18 cellular contexts compared by ENCODE assay signal in the genomic region with DNA sequence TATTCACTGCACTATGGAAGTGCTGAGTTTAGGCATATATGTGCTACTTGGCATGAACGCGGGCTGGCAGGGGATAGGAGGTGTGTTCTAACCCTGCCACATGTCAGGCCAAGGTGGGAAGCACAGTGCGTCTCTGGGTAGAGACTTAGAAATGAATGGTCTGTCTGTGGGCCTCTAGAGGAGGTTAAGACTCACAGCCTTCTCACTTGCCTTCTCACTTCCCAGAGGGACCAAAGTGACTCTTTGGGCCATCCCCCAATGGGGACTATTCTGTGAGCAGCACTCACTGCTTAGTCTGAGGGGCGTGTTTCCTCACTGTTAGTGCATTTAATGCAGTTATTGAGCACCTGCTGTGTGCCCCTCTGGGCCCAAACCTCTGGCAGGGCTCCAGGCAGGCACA. TPM values are rescaled to one million over a fixed set of nuclear protein-coding genes. Genes with fewer than 3 reads are reported as not detected.
DNase-seq lines count a peak whose midpoint lies in the region; ATAC-seq and TF ChIP-seq lines count a peak whose summit lies in the region.
"Had no signal": no experiment of that assay in that cellular context is flagged by ENCODE, and none has a peak within 500 bp of the region (broad histone marks: within the 10 kb centered on the region; RNA-seq: fewer than 3 reads in every experiment).

No MANE protein-coding gene starts in this region.

- no peak overlapping the region for H3K4me3 ChIP-seq in colonic mucosa
- no peak overlapping the region for H3K4me3 ChIP-seq in mucosa of rectum (ENCODE audit: low read length in 2 of 2)
- no peak overlapping the region for H3K4me3 ChIP-seq in WERI-Rb-1 (ENCODE audit: low read depth, low read length)
- H3K4me3 ChIP-seq: GM23248 had no signal

- H3K4me1 ChIP-seq in colonic mucosa (peaks cover 15% of the 10 kb centered on the region), mucosa of rectum (ENCODE audit: control insufficient read depth in 2 of 2, insufficient read depth in 2 of 2, low read length in 2 of 2) (peaks cover 11 to 14% of the 10 kb centered on the region in 2 donors)

- H3K9ac ChIP-seq in colonic mucosa (ENCODE audit: low read depth in 2 of 2, low read length in 2 of 2) (no peak overlapping the region), mucosa of rectum (ENCODE audit: low read depth in 1 of 2, low read length in 2 of 2) (no peak overlapping the region)
- H3K9ac ChIP-seq: GM23248 had no signal

- H3K4me3 Mint-ChIP-seq in T-helper 2 cell treated with Interferon-gamma antibody and Interleukin-4, amounts not matched to agents 5 μg/mL and 100 μg/mL, for 36 hours = peak overlapping the region; percentile 12
- H3K4me3 Mint-ChIP-seq in stimulated activated effector memory CD8-positive, alpha-beta T cell treated with anti-CD3 and anti-CD28 coated beads, Interleukin-12 subunit alpha, Interleukin-12 subunit beta, amount 100 ng/mL, for 72 hours = no peak overlapping the region

- intact Hi-C loops in colonic mucosa (cut with DNase I) = no loop called here

- H3K4me1 Mint-ChIP-seq in T-helper 2 cell treated with Interferon-gamma antibody and Interleukin-4, amounts not matched to agents 5 μg/mL and 100 μg/mL, for 36 hours (ENCODE audit: low read depth) = peaks cover 17% of the 10 kb centered on the region
- peaks cover 23% of the 10 kb centered on the region for H3K4me1 Mint-ChIP-seq in stimulated activated effector memory CD8-positive, alpha-beta T cell treated with anti-CD3 and anti-CD28 coated beads, Interleukin-12 subunit alpha, Interleukin-12 subunit beta, amount 100 ng/mL, for 72 hours

- H3K9me3 Mint-ChIP-seq in T-helper 2 cell treated with Interferon-gamma antibody and Interleukin-4, amounts not matched to agents 5 μg/mL and 100 μg/mL, for 36 hours = no peaks in the 10 kb centered on the region
- no peaks in the 10 kb centered on the region for H3K9me3 Mint-ChIP-seq in stimulated activated effector memory CD8-positive, alpha-beta T cell treated with anti-CD3 and anti-CD28 coated beads, Interleukin-12 subunit alpha, Interleukin-12 subunit beta, amount 100 ng/mL, for 72 hours

- H3K27me3 Mint-ChIP-seq in T-helper 2 cell treated with Interferon-gamma antibody and Interleukin-4, amounts not matched to agents 5 μg/mL and 100 μg/mL, for 36 hours (ENCODE audit: low read depth) = peaks cover 78% of the 10 kb centered on the region

- peaks cover 88% of the 10 kb centered on the region for H3K27me3 ChIP-seq in colonic mucosa
- H3K27me3 ChIP-seq in mucosa of rectum (ENCODE audit: control insufficient read depth in 2 of 2, insufficient read depth in 2 of 2, low read length in 2 of 2) = peaks cover 61 to 67% of the 10 kb centered on the region in 2 donors
- H3K27me3 ChIP-seq in WERI-Rb-1 (ENCODE audit: insufficient read depth, low read depth, severe bottlenecking) = no peaks in the 10 kb centered on the region

- H3K36me3 Mint-ChIP-seq in T-helper 2 cell treated with Interferon-gamma antibody and Interleukin-4, amounts not matched to agents 5 μg/mL and 100 μg/mL, for 36 hours (ENCODE audit: low read depth) = no peaks in the 10 kb centered on the region
- no peaks in the 10 kb centered on the region for H3K36me3 Mint-ChIP-seq in stimulated activated effector memory CD8-positive, alpha-beta T cell treated with anti-CD3 and anti-CD28 coated beads, Interleukin-12 subunit alpha, Interleukin-12 subunit beta, amount 100 ng/mL, for 72 hours

- TF ChIP-seq CTCF in colonic mucosa (IDR thresholded peaks at IDR 0.05) (no peak), WERI-Rb-1 (IDR thresholded peaks at IDR 0.05; ENCODE audit: low read depth, low read length) (no peak)

- peak overlapping the region; percentile 40 for H3K27ac ChIP-seq in colonic mucosa
- H3K27ac ChIP-seq in mucosa of rectum (ENCODE audit: low read depth in 2 of 2, low read length in 2 of 2) = peak overlapping the region; percentile 41 to 66
- H3K27ac ChIP-seq in WERI-Rb-1 = no peak overlapping the region
- H3K27ac ChIP-seq: GM23248 had no signal

- no peak overlapping the region for H3K27ac Mint-ChIP-seq in T-helper 2 cell treated with Interferon-gamma antibody and Interleukin-4, amounts not matched to agents 5 μg/mL and 100 μg/mL, for 36 hours
- no peak overlapping the region for H3K27ac Mint-ChIP-seq in stimulated activated effector memory CD8-positive, alpha-beta T cell treated with anti-CD3 and anti-CD28 coated beads, Interleukin-12 subunit alpha, Interleukin-12 subunit beta, amount 100 ng/mL, for 72 hours

- ATAC-seq in HG02763 (IDR thresholded peaks at IDR 0.05; ENCODE audit: unreplicated experiment) = no peak
- ATAC-seq in stimulated activated effector memory CD8-positive, alpha-beta T cell treated with anti-CD3 and anti-CD28 coated beads, Interleukin-12 subunit alpha, Interleukin-12 subunit beta, amount 100 ng/mL, for 72 hours = no peak

- DNase-seq in T-helper 2 cell treated with Interferon-gamma antibody and Interleukin-4, amounts not matched to agents 5 μg/mL and 100 μg/mL, for 36 hours (ENCODE audit: low spot score) = no peak
- DNase-seq in T-helper 2 cell = no peak
- DNase-seq in colonic mucosa = no peak
- no peak for DNase-seq in WERI-Rb-1
- no peak for DNase-seq in stimulated activated effector memory CD8-positive, alpha-beta T cell treated with anti-CD3 and anti-CD28 coated beads, Interleukin-12 subunit alpha, Interleukin-12 subunit beta, amount 100 ng/mL, for 72 hours (ENCODE audit: low spot score in 2 of 2)
- no peak for DNase-seq in G401 (ENCODE audit: low spot score)
- DNase-seq: 8988T, C1 segment of cervical spinal cord, DMS79, GM23248, MM.1S, NCI-H1105 treated with DMSO at 0.1 percent for 48 hours, NCI-H1930, NCI-H2171, NCI-H524, SHP77 treated with DMSO at 0.1 percent for 48 hours had no signal

- H3K36me3 ChIP-seq in colonic mucosa (no peaks in the 10 kb centered on the region), mucosa of rectum (ENCODE audit: control insufficient read depth in 2 of 2, insufficient read depth in 2 of 2, low read length in 2 of 2) (no peaks in the 10 kb centered on the region), WERI-Rb-1 (no peaks in the 10 kb centered on the region; the same call in none of the 2 replicates)

- in situ Hi-C loops in G401 (cut with HindIII; ENCODE audit: low sequenced_read_pairs) = no loop called here

- H3K9me3 ChIP-seq in colonic mucosa (no peaks in the 10 kb centered on the region), mucosa of rectum (ENCODE audit: control insufficient read depth in 2 of 2, low read length in 2 of 2) (no peaks in the 10 kb centered on the region), WERI-Rb-1 (ENCODE audit: severe bottlenecking) (no peaks in the 10 kb centered on the region)

RNA-seq across cellular contexts. Expression of gene PITX1, which starts 2.4 kb away (rescaled TPM):
- total RNA-seq in colonic mucosa = 1 to 10 TPM; 7.8 to 9.9 TPM
- 60.2 and 66.1 TPM in 2 replicates for total RNA-seq in G401 (2014; rRNA removed; shearing (Covaris generic))
- total RNA-seq: GM23248 had no signal
